In the genomic region with DNA sequence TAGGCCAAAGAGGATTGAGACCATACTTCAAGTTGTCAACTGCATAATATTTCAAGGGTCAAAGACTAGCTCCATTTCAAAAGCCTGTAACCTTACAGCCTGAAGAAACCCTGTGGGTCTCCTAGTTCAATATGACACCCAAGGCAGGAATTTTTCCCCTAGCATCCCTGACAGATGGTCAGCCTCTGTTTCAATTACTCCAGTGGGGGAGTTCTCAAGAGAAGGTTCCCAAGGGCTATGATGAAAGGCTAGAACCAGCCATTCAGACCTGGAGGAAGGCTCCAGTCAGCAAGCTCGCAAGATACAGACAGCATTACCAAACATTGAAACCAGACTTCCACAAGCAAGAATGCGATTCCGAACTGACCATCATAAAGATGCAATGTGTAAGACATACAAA, we compare ENCODE assay signal across 12 cellular contexts. TPM values are rescaled to one million over a fixed set of nuclear protein-coding genes. Genes with fewer than 3 reads are reported as not detected.
A peak's percentile ranks its signal among the peaks of the same experiment; 100 is the strongest.
DNase-seq lines count a peak whose midpoint lies in the region; ATAC-seq and TF ChIP-seq lines count a peak whose summit lies in the region.
"Had no signal": no experiment of that assay in that cellular context is flagged by ENCODE, and none has a peak within 500 bp of the region (broad histone marks: within the 10 kb centered on the region; RNA-seq: fewer than 3 reads in every experiment).

No MANE protein-coding gene starts in this region.

- H3K27me3 Mint-ChIP-seq in natural killer cell (ENCODE audit: low read depth in 2 of 2), result peaks cover 39 to 50% of the 10 kb centered on the region in 2 donors

- H3K4me1 ChIP-seq in effector memory CD4-positive, alpha-beta T cell (ENCODE audit: control insufficient read depth, insufficient read depth, low read length, poor library complexity, severe bottlenecking), result peaks cover 11% of the 10 kb centered on the region

- H3K4me3 ChIP-seq in effector memory CD4-positive, alpha-beta T cell (ENCODE audit: insufficient read depth, low read depth, low read length, poor library complexity, severe bottlenecking), result peak overlapping the region; percentile 61
- H3K4me3 ChIP-seq: SK-N-MC had no signal

- DNase-seq in ELR (ENCODE audit: low read depth) (peak; percentile 22), LHCN-M2 (ENCODE audit: low read depth) (peak; percentile 71), natural killer cell (no peak), occipital lobe (lab: John Stamatoyannopoulos, UW) (no peak), cerebellar cortex (ENCODE audit: low spot score) (no peak)
- DNase-seq in effector memory CD4-positive, alpha-beta T cell, result no peak
- DNase-seq in activated effector memory CD4-positive, alpha-beta T cell treated with anti-CD3 and anti-CD28 coated beads, Interleukin-2, amount 50 U/mL, for 16 hours, result no peak
- DNase-seq: activated CD8-positive, alpha-beta T cell treated with anti-CD3 and anti-CD28 coated beads, Interleukin-2, amount 10 ng/mL, durations not matched to agents 7 days and 5 days; KBM-7 had no signal

- intact Hi-C loops in natural killer cell (cut with micrococcal nuclease), result no loop called here

- no peak for TF ChIP-seq CTCF in natural killer cell (IDR thresholded peaks at IDR 0.05)

- peaks cover 11 to 12% of the 10 kb centered on the region in 2 donors for H3K4me1 Mint-ChIP-seq in natural killer cell

- no peaks in the 10 kb centered on the region for H3K36me3 Mint-ChIP-seq in natural killer cell

- peaks cover 23% of the 10 kb centered on the region for H3K27me3 ChIP-seq in effector memory CD4-positive, alpha-beta T cell (replicated peaks; ENCODE audit: control insufficient read depth, insufficient read depth, low read length, poor library complexity, severe bottlenecking)

- peak overlapping the region; percentile 58 for H3K4me3 Mint-ChIP-seq in natural killer cell

- H3K9me3 Mint-ChIP-seq in natural killer cell, result no peaks in the 10 kb centered on the region

- ATAC-seq in natural killer cell, result no peak
- ATAC-seq in HG03354 (IDR thresholded peaks at IDR 0.05; ENCODE audit: poor library complexity, severe bottlenecking, unreplicated experiment), result no peak

- H3K27ac Mint-ChIP-seq in natural killer cell, result no peak overlapping the region
- H3K27ac Mint-ChIP-seq: activated CD8-positive, alpha-beta T cell treated with anti-CD3 and anti-CD28 coated beads, Interleukin-2, amount 10 ng/mL, durations not matched to agents 7 days and 5 days; stimulated activated naive CD8-positive, alpha-beta T cell treated with anti-CD3 and anti-CD28 coated beads, Interleukin-15, Interleukin-2, amounts not matched to agents 100 ng/mL and 50 ng/mL, for 24 hours had no signal

- H3K9me3 ChIP-seq in effector memory CD4-positive, alpha-beta T cell (ENCODE audit: control insufficient read depth, low read length), result peaks cover under 1% of the 10 kb centered on the region

- H3K36me3 ChIP-seq in effector memory CD4-positive, alpha-beta T cell (ENCODE audit: control insufficient read depth, insufficient read depth, low read length), result no peaks in the 10 kb centered on the region

- no peak overlapping the region for H3K27ac ChIP-seq in effector memory CD4-positive, alpha-beta T cell (ENCODE audit: insufficient read depth, low read length, poor library complexity, severe bottlenecking)
- H3K27ac ChIP-seq: SK-N-MC had no signal

RNA-seq across cellular contexts. Expression of a gene that starts 1.6 kb away (rescaled TPM):
- total RNA-seq in LHCN-M2 (2014; rRNA removed) (18.3 and 19.6 TPM in 2 replicates), natural killer cell (under 1 TPM in 2 of 3 donors, not detected in 1; 0.11 to 0.20 TPM), occipital lobe (8.0 TPM)
- 2.1 TPM for polyA plus RNA-seq in LHCN-M2 (2012)
- total RNA-seq: activated CD8-positive, alpha-beta T cell treated with anti-CD3 and anti-CD28 coated beads, Interleukin-2, amount 10 ng/mL, durations not matched to agents 7 days and 5 days had no signal

RNA-seq across cellular contexts. Expression of a gene that starts 15.5 kb away (rescaled TPM):
- total RNA-seq in LHCN-M2 (2014; rRNA removed), result 55.0 and 56.6 TPM in 2 replicates
- 39.4 TPM for polyA plus RNA-seq in LHCN-M2 (2012)
- total RNA-seq in natural killer cell, result 10 to 100 TPM; 22.6 to 32.5 (median 24.2) TPM
- 85.6 TPM for total RNA-seq in occipital lobe

Comparison
In these comparisons a context has a peak if more than half of its experiments do, and no peak if none do; other contexts are left out.
1. DNase-seq: peak in ELR (single experiment) and LHCN-M2 (single experiment); none in effector memory CD4-positive, alpha-beta T cell (0 of 3), natural killer cell (single experiment), occipital lobe (single experiment), cerebellar cortex (single experiment) and activated effector memory CD4-positive, alpha-beta T cell treated with anti-CD3 and anti-CD28 coated beads, Interleukin-2, amount 50 U/mL, for 16 hours (single experiment).